In the genomic region with DNA sequence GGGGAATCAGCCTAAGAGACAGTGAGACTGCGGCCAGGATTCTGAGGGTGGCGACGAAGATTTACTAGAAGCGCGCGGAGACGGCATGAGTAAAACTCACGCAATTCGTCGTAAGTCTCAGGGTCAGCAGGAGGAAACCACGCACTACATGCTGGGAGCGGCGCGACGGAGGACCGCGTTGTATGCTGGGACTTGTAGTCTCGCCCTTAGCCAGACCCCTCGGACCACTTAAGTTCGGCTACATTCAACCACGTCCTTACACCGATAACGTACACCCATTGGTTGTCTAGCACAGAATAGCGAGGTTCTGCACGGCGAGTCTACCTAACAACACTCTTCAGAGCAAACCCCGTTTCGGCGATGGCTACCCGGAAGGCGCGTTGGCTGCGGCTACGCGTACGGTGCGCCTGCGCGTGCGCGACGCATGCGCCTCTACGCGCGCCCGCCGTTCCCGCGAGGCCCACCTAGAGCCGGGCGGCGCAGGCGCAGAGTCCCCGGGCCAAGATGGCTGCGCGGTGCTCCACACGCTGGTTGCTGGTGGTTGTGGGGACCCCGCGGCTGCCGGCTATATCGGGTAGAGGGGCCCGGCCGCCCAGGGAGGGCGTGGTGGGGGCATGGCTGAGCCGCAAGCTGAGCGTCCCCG, we compare ENCODE assay signal across 1 cellular context.
TF ChIP-seq lines count a peak whose summit lies in the region.

Gene DNAJA3, plus strand, starts transcription at position 491 of the 643 bp plus-strand sequence. Its CDS starts 14 bp downstream, at position 505.

TF ChIP-seq in HepG2, 621 proteins besides CTCF, POLR2A, EP300 and RAD21 (continued from another document and continues in another):
- 0 out of 2 replicates have a peak, but pooled peaks have one; percentile 38 for TF ChIP-seq ZXDC (CRISPR knock-in tag; IDR thresholded peaks at IDR 0.05)
- TF ChIP-seq ZNF101 (CRISPR knock-in tag; IDR thresholded peaks at IDR 0.05; ENCODE audit: borderline replicate concordance, low read depth), result no peak
- TF ChIP-seq PCBP2 (optimal IDR thresholded peaks at IDR 0.05; ENCODE audit: low read depth, low read length, poor library complexity, severe bottlenecking), result no peak
- TF ChIP-seq ZNF781 (CRISPR knock-in tag; IDR thresholded peaks at IDR 0.05; ENCODE audit: borderline replicate concordance, not compliant biosample characterization), result no peak
- no peak for TF ChIP-seq MBNL3 (CRISPR knock-in tag; conservative IDR thresholded peaks at IDR 0.05)
- no peak; the same call in 1 of the 2 replicates for TF ChIP-seq ZNF230 (CRISPR knock-in tag; IDR thresholded peaks at IDR 0.05)
- TF ChIP-seq ARNT (IDR thresholded peaks at IDR 0.05), result no peak
- TF ChIP-seq FLYWCH1 (CRISPR knock-in tag; IDR thresholded peaks at IDR 0.05), result no peak
- TF ChIP-seq RFX3 (CRISPR knock-in tag; IDR thresholded peaks at IDR 0.05), result peak; percentile 2; the same call in 1 of the 2 replicates
- 0 out of 2 replicates have a peak, but pooled peaks have one; percentile 36 for TF ChIP-seq MYNN (CRISPR knock-in tag; IDR thresholded peaks at IDR 0.05; ENCODE audit: low read depth)
- no peak for TF ChIP-seq ZNF549 (CRISPR knock-in tag; IDR thresholded peaks at IDR 0.05)
- TF ChIP-seq ZNF792 (CRISPR knock-in tag; IDR thresholded peaks at IDR 0.05), result no peak
- TF ChIP-seq SOX6 (IDR thresholded peaks at IDR 0.05), result no peak
- no peak; the same call in 1 of the 2 replicates for TF ChIP-seq SOX6 (CRISPR knock-in tag; IDR thresholded peaks at IDR 0.05)
- no peak; the same call in 1 of the 2 replicates for TF ChIP-seq PAX8 (CRISPR knock-in tag; IDR thresholded peaks at IDR 0.05; ENCODE audit: borderline replicate concordance)
- no peak for TF ChIP-seq SSRP1 (CRISPR knock-in tag; IDR thresholded peaks at IDR 0.05)
- no peak for TF ChIP-seq EEA1 (CRISPR knock-in tag; IDR thresholded peaks at IDR 0.05; ENCODE audit: borderline replicate concordance)
- peak; percentile 6 for TF ChIP-seq PITX1 (CRISPR knock-in tag; IDR thresholded peaks at IDR 0.05)
- TF ChIP-seq, protein P1, sequence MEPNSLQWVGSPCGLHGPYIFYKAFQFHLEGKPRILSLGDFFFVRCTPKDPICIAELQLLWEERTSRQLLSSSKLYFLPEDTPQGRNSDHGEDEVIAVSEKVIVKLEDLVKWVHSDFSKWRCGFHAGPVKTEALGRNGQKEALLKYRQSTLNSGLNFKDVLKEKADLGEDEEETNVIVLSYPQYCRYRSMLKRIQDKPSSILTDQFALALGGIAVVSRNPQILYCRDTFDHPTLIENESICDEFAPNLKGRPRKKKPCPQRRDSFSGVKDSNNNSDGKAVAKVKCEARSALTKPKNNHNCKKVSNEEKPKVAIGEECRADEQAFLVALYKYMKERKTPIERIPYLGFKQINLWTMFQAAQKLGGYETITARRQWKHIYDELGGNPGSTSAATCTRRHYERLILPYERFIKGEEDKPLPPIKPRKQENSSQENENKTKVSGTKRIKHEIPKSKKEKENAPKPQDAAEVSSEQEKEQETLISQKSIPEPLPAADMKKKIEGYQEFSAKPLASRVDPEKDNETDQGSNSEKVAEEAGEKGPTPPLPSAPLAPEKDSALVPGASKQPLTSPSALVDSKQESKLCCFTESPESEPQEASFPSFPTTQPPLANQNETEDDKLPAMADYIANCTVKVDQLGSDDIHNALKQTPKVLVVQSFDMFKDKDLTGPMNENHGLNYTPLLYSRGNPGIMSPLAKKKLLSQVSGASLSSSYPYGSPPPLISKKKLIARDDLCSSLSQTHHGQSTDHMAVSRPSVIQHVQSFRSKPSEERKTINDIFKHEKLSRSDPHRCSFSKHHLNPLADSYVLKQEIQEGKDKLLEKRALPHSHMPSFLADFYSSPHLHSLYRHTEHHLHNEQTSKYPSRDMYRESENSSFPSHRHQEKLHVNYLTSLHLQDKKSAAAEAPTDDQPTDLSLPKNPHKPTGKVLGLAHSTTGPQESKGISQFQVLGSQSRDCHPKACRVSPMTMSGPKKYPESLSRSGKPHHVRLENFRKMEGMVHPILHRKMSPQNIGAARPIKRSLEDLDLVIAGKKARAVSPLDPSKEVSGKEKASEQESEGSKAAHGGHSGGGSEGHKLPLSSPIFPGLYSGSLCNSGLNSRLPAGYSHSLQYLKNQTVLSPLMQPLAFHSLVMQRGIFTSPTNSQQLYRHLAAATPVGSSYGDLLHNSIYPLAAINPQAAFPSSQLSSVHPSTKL (CRISPR knock-in tag; IDR thresholded peaks at IDR 0.05), result no peak
- TF ChIP-seq RBFOX2 (IDR thresholded peaks at IDR 0.05; ENCODE audit: low read depth, low read length), result peak; percentile 100
- TF ChIP-seq REPIN1 (CRISPR knock-in tag; IDR thresholded peaks at IDR 0.05; ENCODE audit: borderline replicate concordance, low read depth), result peak; percentile 72; the same call in 1 of the 2 replicates
- TF ChIP-seq NR0B2 (CRISPR knock-in tag; IDR thresholded peaks at IDR 0.05), result peak; percentile 77
- no peak for TF ChIP-seq TGIF2 (CRISPR knock-in tag; IDR thresholded peaks at IDR 0.05)
- TF ChIP-seq CREM (IDR thresholded peaks at IDR 0.05), result peak; percentile 94
- TF ChIP-seq CREM (CRISPR knock-in tag; IDR thresholded peaks at IDR 0.05), result no peak
- TF ChIP-seq, protein P2, sequence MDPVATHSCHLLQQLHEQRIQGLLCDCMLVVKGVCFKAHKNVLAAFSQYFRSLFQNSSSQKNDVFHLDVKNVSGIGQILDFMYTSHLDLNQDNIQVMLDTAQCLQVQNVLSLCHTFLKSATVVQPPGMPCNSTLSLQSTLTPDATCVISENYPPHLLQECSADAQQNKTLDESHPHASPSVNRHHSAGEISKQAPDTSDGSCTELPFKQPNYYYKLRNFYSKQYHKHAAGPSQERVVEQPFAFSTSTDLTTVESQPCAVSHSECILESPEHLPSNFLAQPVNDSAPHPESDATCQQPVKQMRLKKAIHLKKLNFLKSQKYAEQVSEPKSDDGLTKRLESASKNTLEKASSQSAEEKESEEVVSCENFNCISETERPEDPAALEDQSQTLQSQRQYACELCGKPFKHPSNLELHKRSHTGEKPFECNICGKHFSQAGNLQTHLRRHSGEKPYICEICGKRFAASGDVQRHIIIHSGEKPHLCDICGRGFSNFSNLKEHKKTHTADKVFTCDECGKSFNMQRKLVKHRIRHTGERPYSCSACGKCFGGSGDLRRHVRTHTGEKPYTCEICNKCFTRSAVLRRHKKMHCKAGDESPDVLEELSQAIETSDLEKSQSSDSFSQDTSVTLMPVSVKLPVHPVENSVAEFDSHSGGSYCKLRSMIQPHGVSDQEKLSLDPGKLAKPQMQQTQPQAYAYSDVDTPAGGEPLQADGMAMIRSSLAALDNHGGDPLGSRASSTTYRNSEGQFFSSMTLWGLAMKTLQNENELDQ (CRISPR knock-in tag; IDR thresholded peaks at IDR 0.05; ENCODE audit: borderline replicate concordance), result no peak
- TF ChIP-seq ETV6 (CRISPR knock-in tag; conservative IDR thresholded peaks at IDR 0.05), result no peak
- no peak for TF ChIP-seq CBX2 (IDR thresholded peaks at IDR 0.05; ENCODE audit: low read depth, low read length)
- TF ChIP-seq CBX2 (CRISPR knock-in tag; IDR thresholded peaks at IDR 0.05; ENCODE audit: low read depth), result peak; percentile 62; the same call in 1 of the 2 replicates
- TF ChIP-seq, protein P3, sequence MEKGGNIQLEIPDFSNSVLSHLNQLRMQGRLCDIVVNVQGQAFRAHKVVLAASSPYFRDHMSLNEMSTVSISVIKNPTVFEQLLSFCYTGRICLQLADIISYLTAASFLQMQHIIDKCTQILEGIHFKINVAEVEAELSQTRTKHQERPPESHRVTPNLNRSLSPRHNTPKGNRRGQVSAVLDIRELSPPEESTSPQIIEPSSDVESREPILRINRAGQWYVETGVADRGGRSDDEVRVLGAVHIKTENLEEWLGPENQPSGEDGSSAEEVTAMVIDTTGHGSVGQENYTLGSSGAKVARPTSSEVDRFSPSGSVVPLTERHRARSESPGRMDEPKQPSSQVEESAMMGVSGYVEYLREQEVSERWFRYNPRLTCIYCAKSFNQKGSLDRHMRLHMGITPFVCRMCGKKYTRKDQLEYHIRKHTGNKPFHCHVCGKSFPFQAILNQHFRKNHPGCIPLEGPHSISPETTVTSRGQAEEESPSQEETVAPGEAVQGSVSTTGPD (CRISPR knock-in tag; IDR thresholded peaks at IDR 0.05), result no peak
- TF ChIP-seq, protein P4, sequence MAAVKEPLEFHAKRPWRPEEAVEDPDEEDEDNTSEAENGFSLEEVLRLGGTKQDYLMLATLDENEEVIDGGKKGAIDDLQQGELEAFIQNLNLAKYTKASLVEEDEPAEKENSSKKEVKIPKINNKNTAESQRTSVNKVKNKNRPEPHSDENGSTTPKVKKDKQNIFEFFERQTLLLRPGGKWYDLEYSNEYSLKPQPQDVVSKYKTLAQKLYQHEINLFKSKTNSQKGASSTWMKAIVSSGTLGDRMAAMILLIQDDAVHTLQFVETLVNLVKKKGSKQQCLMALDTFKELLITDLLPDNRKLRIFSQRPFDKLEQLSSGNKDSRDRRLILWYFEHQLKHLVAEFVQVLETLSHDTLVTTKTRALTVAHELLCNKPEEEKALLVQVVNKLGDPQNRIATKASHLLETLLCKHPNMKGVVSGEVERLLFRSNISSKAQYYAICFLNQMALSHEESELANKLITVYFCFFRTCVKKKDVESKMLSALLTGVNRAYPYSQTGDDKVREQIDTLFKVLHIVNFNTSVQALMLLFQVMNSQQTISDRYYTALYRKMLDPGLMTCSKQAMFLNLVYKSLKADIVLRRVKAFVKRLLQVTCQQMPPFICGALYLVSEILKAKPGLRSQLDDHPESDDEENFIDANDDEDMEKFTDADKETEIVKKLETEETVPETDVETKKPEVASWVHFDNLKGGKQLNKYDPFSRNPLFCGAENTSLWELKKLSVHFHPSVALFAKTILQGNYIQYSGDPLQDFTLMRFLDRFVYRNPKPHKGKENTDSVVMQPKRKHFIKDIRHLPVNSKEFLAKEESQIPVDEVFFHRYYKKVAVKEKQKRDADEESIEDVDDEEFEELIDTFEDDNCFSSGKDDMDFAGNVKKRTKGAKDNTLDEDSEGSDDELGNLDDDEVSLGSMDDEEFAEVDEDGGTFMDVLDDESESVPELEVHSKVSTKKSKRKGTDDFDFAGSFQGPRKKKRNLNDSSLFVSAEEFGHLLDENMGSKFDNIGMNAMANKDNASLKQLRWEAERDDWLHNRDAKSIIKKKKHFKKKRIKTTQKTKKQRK (IDR thresholded peaks at IDR 0.05; ENCODE audit: low read length), result no peak
- no peak for TF ChIP-seq NFE2 (CRISPR knock-in tag; IDR thresholded peaks at IDR 0.05)
- TF ChIP-seq ZFP37 (CRISPR knock-in tag; IDR thresholded peaks at IDR 0.05; ENCODE audit: borderline replicate concordance), result no peak
- no peak for TF ChIP-seq PPARG (CRISPR knock-in tag; conservative IDR thresholded peaks at IDR 0.05)
- TF ChIP-seq ZNF138 (CRISPR knock-in tag; IDR thresholded peaks at IDR 0.05; ENCODE audit: low read depth), result no peak
- TF ChIP-seq GATA4 (IDR thresholded peaks at IDR 0.05; ENCODE audit: borderline replicate concordance, low read depth), result no peak
- peak; percentile 76; the same call in 1 of the 2 replicates for TF ChIP-seq ELF3 (CRISPR knock-in tag; IDR thresholded peaks at IDR 0.05)
- no peak for TF ChIP-seq HNF4G (IDR thresholded peaks at IDR 0.05; ENCODE audit: borderline replicate concordance, low read depth, low read length)
- no peak for TF ChIP-seq HNF4G (CRISPR knock-in tag; IDR thresholded peaks at IDR 0.05; ENCODE audit: borderline replicate concordance, low read depth)
- TF ChIP-seq CENPT (CRISPR knock-in tag; IDR thresholded peaks at IDR 0.05; ENCODE audit: low read depth), result peak; percentile 92; the same call in 1 of the 2 replicates
- no peak for TF ChIP-seq ZNF24 (IDR thresholded peaks at IDR 0.05)
- no peak; the same call in 1 of the 2 replicates for TF ChIP-seq ZNF264 (CRISPR knock-in tag; IDR thresholded peaks at IDR 0.05)
- no peak for TF ChIP-seq EED (CRISPR knock-in tag; IDR thresholded peaks at IDR 0.05)
- TF ChIP-seq, protein P5, sequence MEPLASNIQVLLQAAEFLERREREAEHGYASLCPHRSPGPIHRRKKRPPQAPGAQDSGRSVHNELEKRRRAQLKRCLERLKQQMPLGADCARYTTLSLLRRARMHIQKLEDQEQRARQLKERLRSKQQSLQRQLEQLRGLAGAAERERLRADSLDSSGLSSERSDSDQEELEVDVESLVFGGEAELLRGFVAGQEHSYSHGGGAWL (CRISPR knock-in tag; IDR thresholded peaks at IDR 0.05), result 0 out of 2 replicates have a peak, but pooled peaks have one; percentile 74
- TF ChIP-seq ZNF75D (CRISPR knock-in tag; IDR thresholded peaks at IDR 0.05; ENCODE audit: borderline replicate concordance), result no peak
- no peak for TF ChIP-seq ZNF7 (CRISPR knock-in tag; IDR thresholded peaks at IDR 0.05)
- no peak for TF ChIP-seq TIGD3 (CRISPR knock-in tag; IDR thresholded peaks at IDR 0.05; ENCODE audit: borderline replicate concordance)
- TF ChIP-seq IRX3 (CRISPR knock-in tag; IDR thresholded peaks at IDR 0.05; ENCODE audit: borderline replicate concordance, low read depth), result no peak; the same call in 1 of the 2 replicates
- peak; percentile 82; the same call in 1 of the 2 replicates for TF ChIP-seq ZNF317 (CRISPR knock-in tag; IDR thresholded peaks at IDR 0.05)
